1 cellular context compared by ENCODE assay signal in genomic region chr1:85267313-85267712, GRCh38.
TF ChIP-seq lines count a peak whose summit lies in the region.

No MANE protein-coding gene starts in this region.

TF ChIP-seq in K562, 482 proteins besides CTCF, POLR2A, EP300 and RAD21 (continued from another document):
- TF ChIP-seq, protein P1, sequence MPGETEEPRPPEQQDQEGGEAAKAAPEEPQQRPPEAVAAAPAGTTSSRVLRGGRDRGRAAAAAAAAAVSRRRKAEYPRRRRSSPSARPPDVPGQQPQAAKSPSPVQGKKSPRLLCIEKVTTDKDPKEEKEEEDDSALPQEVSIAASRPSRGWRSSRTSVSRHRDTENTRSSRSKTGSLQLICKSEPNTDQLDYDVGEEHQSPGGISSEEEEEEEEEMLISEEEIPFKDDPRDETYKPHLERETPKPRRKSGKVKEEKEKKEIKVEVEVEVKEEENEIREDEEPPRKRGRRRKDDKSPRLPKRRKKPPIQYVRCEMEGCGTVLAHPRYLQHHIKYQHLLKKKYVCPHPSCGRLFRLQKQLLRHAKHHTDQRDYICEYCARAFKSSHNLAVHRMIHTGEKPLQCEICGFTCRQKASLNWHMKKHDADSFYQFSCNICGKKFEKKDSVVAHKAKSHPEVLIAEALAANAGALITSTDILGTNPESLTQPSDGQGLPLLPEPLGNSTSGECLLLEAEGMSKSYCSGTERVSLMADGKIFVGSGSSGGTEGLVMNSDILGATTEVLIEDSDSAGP (CRISPR knock-in tag; IDR thresholded peaks at IDR 0.05) = no peak
- no peak for TF ChIP-seq HDAC8 (tag; IDR thresholded peaks at IDR 0.05)
- TF ChIP-seq, protein P2, sequence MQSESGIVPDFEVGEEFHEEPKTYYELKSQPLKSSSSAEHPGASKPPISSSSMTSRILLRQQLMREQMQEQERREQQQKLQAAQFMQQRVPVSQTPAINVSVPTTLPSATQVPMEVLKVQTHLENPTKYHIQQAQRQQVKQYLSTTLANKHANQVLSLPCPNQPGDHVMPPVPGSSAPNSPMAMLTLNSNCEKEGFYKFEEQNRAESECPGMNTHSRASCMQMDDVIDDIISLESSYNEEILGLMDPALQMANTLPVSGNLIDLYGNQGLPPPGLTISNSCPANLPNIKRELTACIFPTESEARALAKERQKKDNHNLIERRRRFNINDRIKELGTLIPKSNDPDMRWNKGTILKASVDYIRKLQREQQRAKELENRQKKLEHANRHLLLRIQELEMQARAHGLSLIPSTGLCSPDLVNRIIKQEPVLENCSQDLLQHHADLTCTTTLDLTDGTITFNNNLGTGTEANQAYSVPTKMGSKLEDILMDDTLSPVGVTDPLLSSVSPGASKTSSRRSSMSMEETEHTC (IDR thresholded peaks at IDR 0.05) = no peak
- no peak for TF ChIP-seq GATA2 (CRISPR knock-in tag; IDR thresholded peaks at IDR 0.05)
- no peak for TF ChIP-seq BACH1 (tag; IDR thresholded peaks at IDR 0.05)
- TF ChIP-seq, protein P3, sequence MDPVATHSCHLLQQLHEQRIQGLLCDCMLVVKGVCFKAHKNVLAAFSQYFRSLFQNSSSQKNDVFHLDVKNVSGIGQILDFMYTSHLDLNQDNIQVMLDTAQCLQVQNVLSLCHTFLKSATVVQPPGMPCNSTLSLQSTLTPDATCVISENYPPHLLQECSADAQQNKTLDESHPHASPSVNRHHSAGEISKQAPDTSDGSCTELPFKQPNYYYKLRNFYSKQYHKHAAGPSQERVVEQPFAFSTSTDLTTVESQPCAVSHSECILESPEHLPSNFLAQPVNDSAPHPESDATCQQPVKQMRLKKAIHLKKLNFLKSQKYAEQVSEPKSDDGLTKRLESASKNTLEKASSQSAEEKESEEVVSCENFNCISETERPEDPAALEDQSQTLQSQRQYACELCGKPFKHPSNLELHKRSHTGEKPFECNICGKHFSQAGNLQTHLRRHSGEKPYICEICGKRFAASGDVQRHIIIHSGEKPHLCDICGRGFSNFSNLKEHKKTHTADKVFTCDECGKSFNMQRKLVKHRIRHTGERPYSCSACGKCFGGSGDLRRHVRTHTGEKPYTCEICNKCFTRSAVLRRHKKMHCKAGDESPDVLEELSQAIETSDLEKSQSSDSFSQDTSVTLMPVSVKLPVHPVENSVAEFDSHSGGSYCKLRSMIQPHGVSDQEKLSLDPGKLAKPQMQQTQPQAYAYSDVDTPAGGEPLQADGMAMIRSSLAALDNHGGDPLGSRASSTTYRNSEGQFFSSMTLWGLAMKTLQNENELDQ (CRISPR knock-in tag; IDR thresholded peaks at IDR 0.05; ENCODE audit: borderline replicate concordance) = no peak
- TF ChIP-seq CEBPG (CRISPR knock-in tag; IDR thresholded peaks at IDR 0.05) = no peak
- no peak for TF ChIP-seq CEBPG (tag; conservative IDR thresholded peaks at IDR 0.05 in 1 of 2, IDR thresholded peaks at IDR 0.05 in 1 of 2)
- TF ChIP-seq C11orf30 (IDR thresholded peaks at IDR 0.05; ENCODE audit: low read depth) = peak; percentile 39; the same call in 1 of the 2 replicates
- no peak for TF ChIP-seq ZNF655 (CRISPR knock-in tag; IDR thresholded peaks at IDR 0.05)
- no peak for TF ChIP-seq SNAPC5 (CRISPR knock-in tag; IDR thresholded peaks at IDR 0.05)
- TF ChIP-seq TAF9B (IDR thresholded peaks at IDR 0.05; ENCODE audit: partially characterized antibody) = no peak
- TF ChIP-seq, protein P4, sequence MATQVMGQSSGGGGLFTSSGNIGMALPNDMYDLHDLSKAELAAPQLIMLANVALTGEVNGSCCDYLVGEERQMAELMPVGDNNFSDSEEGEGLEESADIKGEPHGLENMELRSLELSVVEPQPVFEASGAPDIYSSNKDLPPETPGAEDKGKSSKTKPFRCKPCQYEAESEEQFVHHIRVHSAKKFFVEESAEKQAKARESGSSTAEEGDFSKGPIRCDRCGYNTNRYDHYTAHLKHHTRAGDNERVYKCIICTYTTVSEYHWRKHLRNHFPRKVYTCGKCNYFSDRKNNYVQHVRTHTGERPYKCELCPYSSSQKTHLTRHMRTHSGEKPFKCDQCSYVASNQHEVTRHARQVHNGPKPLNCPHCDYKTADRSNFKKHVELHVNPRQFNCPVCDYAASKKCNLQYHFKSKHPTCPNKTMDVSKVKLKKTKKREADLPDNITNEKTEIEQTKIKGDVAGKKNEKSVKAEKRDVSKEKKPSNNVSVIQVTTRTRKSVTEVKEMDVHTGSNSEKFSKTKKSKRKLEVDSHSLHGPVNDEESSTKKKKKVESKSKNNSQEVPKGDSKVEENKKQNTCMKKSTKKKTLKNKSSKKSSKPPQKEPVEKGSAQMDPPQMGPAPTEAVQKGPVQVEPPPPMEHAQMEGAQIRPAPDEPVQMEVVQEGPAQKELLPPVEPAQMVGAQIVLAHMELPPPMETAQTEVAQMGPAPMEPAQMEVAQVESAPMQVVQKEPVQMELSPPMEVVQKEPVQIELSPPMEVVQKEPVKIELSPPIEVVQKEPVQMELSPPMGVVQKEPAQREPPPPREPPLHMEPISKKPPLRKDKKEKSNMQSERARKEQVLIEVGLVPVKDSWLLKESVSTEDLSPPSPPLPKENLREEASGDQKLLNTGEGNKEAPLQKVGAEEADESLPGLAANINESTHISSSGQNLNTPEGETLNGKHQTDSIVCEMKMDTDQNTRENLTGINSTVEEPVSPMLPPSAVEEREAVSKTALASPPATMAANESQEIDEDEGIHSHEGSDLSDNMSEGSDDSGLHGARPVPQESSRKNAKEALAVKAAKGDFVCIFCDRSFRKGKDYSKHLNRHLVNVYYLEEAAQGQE (CRISPR knock-in tag; IDR thresholded peaks at IDR 0.05; ENCODE audit: low read depth) = no peak
